Comparison of ENCODE assay signal across 1 cellular context in the genomic region with DNA sequence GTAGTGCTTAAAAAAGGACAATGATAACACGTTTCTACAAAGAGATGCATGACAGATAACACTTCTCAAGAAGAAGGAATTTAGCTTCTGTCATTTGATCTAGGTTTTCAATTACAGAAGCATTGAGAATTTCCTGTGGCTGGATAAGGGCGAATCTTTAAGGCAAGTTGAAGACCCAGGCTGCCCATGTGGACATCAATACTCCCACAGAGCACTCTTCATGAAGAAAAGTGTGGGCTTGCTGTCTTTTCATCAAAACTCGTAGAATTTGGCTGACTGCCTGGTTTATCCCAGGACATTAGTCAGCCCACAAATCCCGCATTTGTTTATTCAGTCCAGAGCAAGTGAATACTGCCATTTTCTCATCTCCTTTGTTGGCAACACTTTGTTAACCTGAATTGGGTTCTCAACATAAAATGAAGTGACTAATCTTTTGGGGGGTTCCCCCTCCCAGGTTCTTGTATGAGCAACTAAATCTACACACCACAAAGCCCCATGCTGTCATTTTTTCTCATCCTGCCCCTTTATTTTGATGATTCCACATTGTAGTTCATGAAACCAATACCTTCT.
TF ChIP-seq lines count a peak whose summit lies in the region.

No MANE protein-coding gene starts in this region.

TF ChIP-seq in HepG2, 621 proteins besides CTCF, POLR2A, EP300 and RAD21:
- TF ChIP-seq SOX13 (IDR thresholded peaks at IDR 0.05) (no peak), SOX13 (CRISPR knock-in tag; conservative IDR thresholded peaks at IDR 0.05 in 1 of 2, IDR thresholded peaks at IDR 0.05 in 1 of 2) (0 out of 4 replicates have a peak, but pooled peaks of 1 of the 2 experiments have one; percentile 14), ZNF234 (CRISPR knock-in tag; conservative IDR thresholded peaks at IDR 0.05) (no peak)
